Comparison of ENCODE assay signal across 9 cellular contexts in genomic region chr3:30354513-30354912, GRCh38.
A peak's percentile ranks its signal among the peaks of the same experiment; 100 is the strongest.
DNase-seq lines count a peak whose midpoint lies in the region; ATAC-seq lines count a peak whose summit lies in the region.
"Had no signal": no experiment of that assay in that cellular context is flagged by ENCODE, and none has a peak within 500 bp of the region (broad histone marks: within the 10 kb centered on the region; RNA-seq: fewer than 3 reads in every experiment).

No MANE protein-coding gene starts in this region.

- no peaks in the 10 kb centered on the region for H3K27me3 Mint-ChIP-seq in T-cell
- H3K27me3 Mint-ChIP-seq in stimulated activated naive B cell treated with anti-CD40 and anti-IgM and Interleukin-4, amounts not matched to agents 10 μg/mL and 1 μg/mL and 100 μg/mL, for 72 hours: peaks cover 16 to 21% of the 10 kb centered on the region in 2 donors

- peak overlapping the region; percentile 94 for H3K27ac ChIP-seq in right cardiac atrium (ENCODE audit: low read length)

- WGBS in right cardiac atrium: 19% methylated on average over 1 of the region's 1 CpG

- H3K4me1 ChIP-seq in right cardiac atrium (ENCODE audit: control insufficient read depth, insufficient read depth, low read length): peaks cover 5% of the 10 kb centered on the region

- CTCF ChIA-PET in T-cell (lab: Charles Lee): interaction anchor here (0.5 to 1.6 kb wide), 2 partner anchors 35 to 297 kb away, joined by 5 to 8 read pairs; no protein-coding TSS in a partner anchor

- no peaks in the 10 kb centered on the region for H3K9me3 Mint-ChIP-seq in T-cell
- no peaks in the 10 kb centered on the region for H3K9me3 Mint-ChIP-seq in stimulated activated naive B cell treated with anti-CD40 and anti-IgM and Interleukin-4, amounts not matched to agents 10 μg/mL and 1 μg/mL and 100 μg/mL, for 72 hours
- H3K9me3 Mint-ChIP-seq: stimulated activated memory B cell treated with anti-CD40 and anti-IgM and Interleukin-4, amounts not matched to agents 10 μg/mL and 1 μg/mL and 100 μg/mL, for 72 hours had no signal

- H3K27me3 ChIP-seq in right cardiac atrium (ENCODE audit: control insufficient read depth, insufficient read depth): no peaks in the 10 kb centered on the region

- POLR2A ChIA-PET in T-cell (lab: Charles Lee): interaction anchor here in 1 of 2 donors (1.5 kb wide), 1 partner anchor 10 kb away, joined by 3 read pairs; no protein-coding TSS in a partner anchor

- ATAC-seq in T-cell (replicated peaks in 1 of 4) (peak in 2 of 4 experiments; percentile 3 to 6), right cardiac atrium (peak; percentile 77 to 82), HG03135 (IDR thresholded peaks at IDR 0.05; ENCODE audit: unreplicated experiment) (no peak)
- no peak for ATAC-seq in stimulated activated naive B cell treated with anti-CD40 and anti-IgM and Interleukin-4, amounts not matched to agents 10 μg/mL and 1 μg/mL and 100 μg/mL, for 72 hours (replicated peaks)

- no peaks in the 10 kb centered on the region for H3K9me3 ChIP-seq in right cardiac atrium (ENCODE audit: control insufficient read depth, low read length)

- H3K4me3 ChIP-seq in right cardiac atrium (ENCODE audit: low read length): no peak overlapping the region

- H3K4me3 Mint-ChIP-seq in T-cell: peak overlapping the region in 1 of 3 donors; percentile 74
- no peak overlapping the region for H3K4me3 Mint-ChIP-seq in stimulated activated naive B cell treated with anti-CD40 and anti-IgM and Interleukin-4, amounts not matched to agents 10 μg/mL and 1 μg/mL and 100 μg/mL, for 72 hours
- H3K4me3 Mint-ChIP-seq: stimulated activated memory B cell treated with anti-CD40 and anti-IgM and Interleukin-4, amounts not matched to agents 10 μg/mL and 1 μg/mL and 100 μg/mL, for 72 hours had no signal

- H3K36me3 Mint-ChIP-seq in T-cell: no peaks in the 10 kb centered on the region
- H3K36me3 Mint-ChIP-seq in stimulated activated naive B cell treated with anti-CD40 and anti-IgM and Interleukin-4, amounts not matched to agents 10 μg/mL and 1 μg/mL and 100 μg/mL, for 72 hours: no peaks in the 10 kb centered on the region
- H3K36me3 Mint-ChIP-seq: stimulated activated memory B cell treated with anti-CD40 and anti-IgM and Interleukin-4, amounts not matched to agents 10 μg/mL and 1 μg/mL and 100 μg/mL, for 72 hours had no signal

- intact Hi-C loops in right cardiac atrium (cut with DNase I): no loop called here

- H3K4me1 Mint-ChIP-seq in T-cell: peaks cover 80 to 83% (median 82%) of the 10 kb centered on the region in 3 donors
- peaks cover 17 to 26% of the 10 kb centered on the region in 2 donors for H3K4me1 Mint-ChIP-seq in stimulated activated naive B cell treated with anti-CD40 and anti-IgM and Interleukin-4, amounts not matched to agents 10 μg/mL and 1 μg/mL and 100 μg/mL, for 72 hours

- H3K27ac Mint-ChIP-seq in T-cell: peak overlapping the region; percentile 53 to 70
- H3K27ac Mint-ChIP-seq in stimulated activated naive B cell treated with anti-CD40 and anti-IgM and Interleukin-4, amounts not matched to agents 10 μg/mL and 1 μg/mL and 100 μg/mL, for 72 hours: peak overlapping the region; percentile 14
- H3K27ac Mint-ChIP-seq: stimulated activated memory B cell treated with anti-CD40 and anti-IgM and Interleukin-4, amounts not matched to agents 10 μg/mL and 1 μg/mL and 100 μg/mL, for 72 hours had no signal

- DNase-seq in NCI-H146 (lab: John Stamatoyannopoulos, UW): peak; percentile 55
- no peak for DNase-seq in NCI-H146 treated with DMSO at 0.1 percent for 48 hours (lab: John Stamatoyannopoulos, UW; ENCODE audit: unreplicated experiment)
- DNase-seq in T-cell: peak in 1 of 34 experiments; percentile 17
- peak in 2 of 3 donors; percentile 53 to 55 for DNase-seq in right cardiac atrium
- no peak for DNase-seq in stimulated activated naive B cell treated with anti-CD40 and anti-IgM and Interleukin-4, amounts not matched to agents 10 μg/mL and 1 μg/mL and 100 μg/mL, for 72 hours
- DNase-seq in DMS79 treated with DMSO at 0.1 percent for 48 hours (lab: John Stamatoyannopoulos, UW): no peak
- no peak for DNase-seq in effector CD8-positive, alpha-beta T cell (lab: John Stamatoyannopoulos, UW)

Comparison
In these comparisons a context has a peak if more than half of its experiments do, and no peak if none do; other contexts are left out.
1. DNase-seq: peak in NCI-H146 (single experiment) and right cardiac atrium (2 of 3); none in NCI-H146 treated with DMSO at 0.1 percent for 48 hours (single experiment), stimulated activated naive B cell treated with anti-CD40 and anti-IgM and Interleukin-4, amounts not matched to agents 10 μg/mL and 1 μg/mL and 100 μg/mL, for 72 hours (single experiment), DMS79 treated with DMSO at 0.1 percent for 48 hours (single experiment) and effector CD8-positive, alpha-beta T cell (single experiment).
2. ATAC-seq: peak in right cardiac atrium (2 of 2); none in stimulated activated naive B cell treated with anti-CD40 and anti-IgM and Interleukin-4, amounts not matched to agents 10 μg/mL and 1 μg/mL and 100 μg/mL, for 72 hours (0 of 2) and HG03135 (single experiment).